ENCODE assay signal across 1 cellular context in genomic region chr7:1567082-1567771, GRCh38.
TF ChIP-seq lines count a peak whose summit lies in the region.

No MANE protein-coding gene starts in this region.

TF ChIP-seq in IMR-90, 13 proteins besides CTCF, POLR2A, EP300 and RAD21:
- TF ChIP-seq, protein P1, sequence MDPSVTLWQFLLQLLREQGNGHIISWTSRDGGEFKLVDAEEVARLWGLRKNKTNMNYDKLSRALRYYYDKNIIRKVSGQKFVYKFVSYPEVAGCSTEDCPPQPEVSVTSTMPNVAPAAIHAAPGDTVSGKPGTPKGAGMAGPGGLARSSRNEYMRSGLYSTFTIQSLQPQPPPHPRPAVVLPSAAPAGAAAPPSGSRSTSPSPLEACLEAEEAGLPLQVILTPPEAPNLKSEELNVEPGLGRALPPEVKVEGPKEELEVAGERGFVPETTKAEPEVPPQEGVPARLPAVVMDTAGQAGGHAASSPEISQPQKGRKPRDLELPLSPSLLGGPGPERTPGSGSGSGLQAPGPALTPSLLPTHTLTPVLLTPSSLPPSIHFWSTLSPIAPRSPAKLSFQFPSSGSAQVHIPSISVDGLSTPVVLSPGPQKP (IDR thresholded peaks at IDR 0.05; ENCODE audit: borderline replicate concordance, low read depth, low read length) = no peak
- TF ChIP-seq MAZ (IDR thresholded peaks at IDR 0.05; ENCODE audit: borderline replicate concordance, low read depth, low read length) (no peak), CEBPB (IDR thresholded peaks at IDR 0.05; ENCODE audit: low read depth, low read length) (no peak), RFX5 (IDR thresholded peaks at IDR 0.05; ENCODE audit: low read depth, low read length) (no peak), USF2 (IDR thresholded peaks at IDR 0.05; ENCODE audit: low read depth, low read length) (no peak), MAFK (IDR thresholded peaks at IDR 0.05; ENCODE audit: low read depth, low read length) (no peak), BHLHE40 (IDR thresholded peaks at IDR 0.05; ENCODE audit: low read depth, low read length) (no peak), NFE2L2 (IDR thresholded peaks at IDR 0.05; ENCODE audit: low read depth, low read length) (no peak), RCOR1 (IDR thresholded peaks at IDR 0.05; ENCODE audit: insufficient replicate concordance, low read length) (no peak), SMC3 (IDR thresholded peaks at IDR 0.05; ENCODE audit: low read depth, low read length) (no peak), FOS (IDR thresholded peaks at IDR 0.05; ENCODE audit: low read depth, low read length) (no peak), CHD1 (IDR thresholded peaks at IDR 0.05; ENCODE audit: low read depth, low read length) (no peak), MXI1 (IDR thresholded peaks at IDR 0.05; ENCODE audit: borderline replicate concordance, low read depth, low read length) (no peak)
